Comparison of ENCODE assay signal across 8 cellular contexts in the genomic region with DNA sequence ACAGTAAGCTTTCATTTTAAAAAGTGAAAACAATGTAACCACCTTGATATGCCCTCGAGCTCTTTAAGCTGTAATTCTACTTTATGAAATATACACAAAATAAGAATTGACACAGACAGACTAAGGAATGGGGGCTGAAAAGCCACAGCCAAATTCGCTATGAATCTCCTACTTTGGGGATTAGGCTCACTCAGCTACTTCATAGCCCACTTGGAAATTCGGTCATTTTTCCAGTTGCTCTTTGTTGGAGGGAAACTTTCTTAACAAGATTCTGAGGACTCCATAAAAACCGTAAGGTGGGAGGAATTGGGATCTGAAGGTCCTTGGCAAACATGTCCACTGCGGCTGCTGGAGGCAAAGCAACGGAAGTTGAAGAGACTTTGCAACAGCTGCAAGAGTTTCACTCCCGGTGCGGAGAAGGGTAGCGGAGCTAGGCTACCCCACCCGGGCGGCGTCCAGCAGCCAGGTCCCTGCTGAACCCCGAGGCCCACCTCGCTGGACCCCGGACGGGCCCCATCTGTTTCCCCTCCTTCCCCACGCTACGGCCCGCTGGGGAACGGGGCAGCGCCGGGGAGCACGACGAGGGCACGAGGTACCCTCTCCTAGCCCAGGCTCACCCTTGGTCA. TPM values are rescaled to one million over a fixed set of nuclear protein-coding genes. Genes with fewer than 3 reads are reported as not detected.
DNase-seq lines count a peak whose midpoint lies in the region; ATAC-seq, FAIRE-seq and TF ChIP-seq lines count a peak whose summit lies in the region.

No MANE protein-coding gene starts in this region.

- ATAC-seq in HG03342 (IDR thresholded peaks at IDR 0.05; ENCODE audit: unreplicated experiment): peak; percentile 23

- H3K4me3 ChIP-seq in AG04450 (ENCODE audit: low read depth, low read length): peak overlapping the region; percentile 88
- H3K4me3 ChIP-seq in mesodermal cell (ENCODE audit: extremely low read depth, insufficient read depth, low read length, poor library complexity, severe bottlenecking): peak overlapping the region; percentile 82
- peak overlapping the region; percentile 78 to 89 for H3K4me3 ChIP-seq in testis

- H3K9me3 ChIP-seq in AG04450 (ENCODE audit: control insufficient read depth, insufficient read depth, low read length) (peaks cover 4% of the 10 kb centered on the region; the same call in 1 of the 2 replicates), mesodermal cell (ENCODE audit: control insufficient read depth, low read length) (no peaks in the 10 kb centered on the region), testis (no peaks in the 10 kb centered on the region)

- TF ChIP-seq CTCF in AG04450 (IDR thresholded peaks at IDR 0.05; ENCODE audit: low read depth, low read length): no peak
- no peak for TF ChIP-seq CTCF in testis (IDR thresholded peaks at IDR 0.05)

- H3K27ac ChIP-seq in AG04450 (ENCODE audit: low read depth, low read length): peak overlapping the region; percentile 21
- H3K27ac ChIP-seq in mesodermal cell (ENCODE audit: low read depth, low read length, severe bottlenecking): no peak overlapping the region
- H3K27ac ChIP-seq in testis: peak overlapping the region; percentile 51 to 55

- POLR2A ChIA-PET in AG04450 (lab: Yijun Ruan, JAX): interaction anchor here (0.5 to 1.0 kb wide), 2 partner anchors 154 to 166 kb away, joined by 3 read pairs; a partner anchor contains a TSS

- FAIRE-seq in GM19239 (lab: Jason Lieb, UNC): peak; percentile 63

- DNase-seq in AG04450 (ENCODE audit: low read depth, low spot score) (no peak), GM19239 (ENCODE audit: insufficient read length, low spot score) (no peak), T-helper 2 cell (peak; percentile 6 to 58 (median 17)), dermis blood vessel endothelial cell (peak; percentile 39), testis (no peak)
- no peak for DNase-seq in NK-92 treated with Interleukin-12 subunit alpha and Interleukin-12 subunit beta, amount 100 ng/mL, for 24 hours (lab: John Stamatoyannopoulos, UW)

- 2 to 4% methylated on average over 11 to 23 of the region's 25 CpGs for WGBS in mesodermal cell (ENCODE audit: insufficient coverage in 2 of 2), 2 experiments
- 3 to 8% methylated on average over 14 to 25 of the region's 25 CpGs for WGBS in testis, 2 donors

- CTCF ChIA-PET in AG04450 (lab: Charles Lee): no interaction called here

- peaks cover 4% of the 10 kb centered on the region for H3K4me1 ChIP-seq in mesodermal cell (ENCODE audit: control insufficient read depth, insufficient read depth, low read length, poor library complexity, severe bottlenecking)
- peaks cover 5% of the 10 kb centered on the region for H3K4me1 ChIP-seq in testis

- intact Hi-C loops in testis (cut with DNase I; ENCODE audit: low total_unique reads): no loop called here

- H3K27me3 ChIP-seq in AG04450 (ENCODE audit: control insufficient read depth, insufficient read depth, low read length): no peaks in the 10 kb centered on the region
- H3K27me3 ChIP-seq in testis: no peaks in the 10 kb centered on the region

- no peak for TF ChIP-seq POLR2A in testis (IDR thresholded peaks at IDR 0.05)

- peaks cover 5% of the 10 kb centered on the region for H3K36me3 ChIP-seq in mesodermal cell (ENCODE audit: control insufficient read depth, insufficient read depth, low read length)
- H3K36me3 ChIP-seq in testis (ENCODE audit: low read depth, missing control alignments): no peaks in the 10 kb centered on the region

RNA-seq across cellular contexts. Expression of a gene that starts 0.6 kb away (rescaled TPM):
- polyA plus RNA-seq in AG04450 (2011; rRNA removed) (13.7 and 17.3 TPM in 2 replicates), testis (ENCODE audit: insufficient read depth, low read depth, low replicate concordance) (53.0 TPM)
- 3.9 and 5.7 TPM in 2 replicates for polyA minus RNA-seq in AG04450 (2011; rRNA and poly(A)+ RNA removed)
- total RNA-seq in dermis blood vessel endothelial cell (11.4 and 14.7 TPM in 2 replicates), testis (10 to 100 TPM; 18.5 to 24.3 TPM)
- 55.2 TPM for polyA plus RNA-seq in mesodermal cell (2013, experiment 1 of 2)
- polyA plus RNA-seq in mesodermal cell (2013, experiment 2 of 2): 67.3 TPM

RNA-seq across cellular contexts. Expression of a gene that starts 8.9 kb away (rescaled TPM):
- not detected in 2 replicates for polyA plus RNA-seq in AG04450 (2011; rRNA removed)
- polyA minus RNA-seq in AG04450 (2011; rRNA and poly(A)+ RNA removed): not detected in 2 replicates
- total RNA-seq in dermis blood vessel endothelial cell: not detected in 2 replicates
- not detected for polyA plus RNA-seq in mesodermal cell (2013, experiment 1 of 2)
- not detected for polyA plus RNA-seq in mesodermal cell (2013, experiment 2 of 2)
- 1 to 10 TPM in 1 of 2 donors, under 1 TPM in 1; 0.19 to 1.0 TPM for total RNA-seq in testis
- 3.4 TPM for polyA plus RNA-seq in testis (ENCODE audit: insufficient read depth, low read depth, low replicate concordance)

RNA-seq across cellular contexts. Expression of a gene that starts 12.9 kb away (rescaled TPM):
- polyA plus RNA-seq in AG04450 (2011; rRNA removed) (23.3 and 24.9 TPM in 2 replicates), testis (ENCODE audit: insufficient read depth, low read depth, low replicate concordance) (40.3 TPM)
- 7.7 and 12.9 TPM in 2 replicates for polyA minus RNA-seq in AG04450 (2011; rRNA and poly(A)+ RNA removed)
- total RNA-seq in dermis blood vessel endothelial cell (19.7 and 32.7 TPM in 2 replicates), testis (10 to 100 TPM; 25.2 to 29.5 TPM)
- polyA plus RNA-seq in mesodermal cell (2013, experiment 1 of 2): 19.4 TPM
- polyA plus RNA-seq in mesodermal cell (2013, experiment 2 of 2): 18.9 TPM

Comparison
In these comparisons a context has a peak if more than half of its experiments do, and no peak if none do; other contexts are left out.
1. DNase-seq: peak in T-helper 2 cell (5 of 5) and dermis blood vessel endothelial cell (single experiment); none in AG04450 (single experiment), GM19239 (single experiment), testis (single experiment) and NK-92 treated with Interleukin-12 subunit alpha and Interleukin-12 subunit beta, amount 100 ng/mL, for 24 hours (single experiment).
2. Peak in every context shown above with its lines, with median percentiles within 50 percentile points of each other: H3K4me3 ChIP-seq.